28 cellular contexts compared by ENCODE assay signal in the genomic region with DNA sequence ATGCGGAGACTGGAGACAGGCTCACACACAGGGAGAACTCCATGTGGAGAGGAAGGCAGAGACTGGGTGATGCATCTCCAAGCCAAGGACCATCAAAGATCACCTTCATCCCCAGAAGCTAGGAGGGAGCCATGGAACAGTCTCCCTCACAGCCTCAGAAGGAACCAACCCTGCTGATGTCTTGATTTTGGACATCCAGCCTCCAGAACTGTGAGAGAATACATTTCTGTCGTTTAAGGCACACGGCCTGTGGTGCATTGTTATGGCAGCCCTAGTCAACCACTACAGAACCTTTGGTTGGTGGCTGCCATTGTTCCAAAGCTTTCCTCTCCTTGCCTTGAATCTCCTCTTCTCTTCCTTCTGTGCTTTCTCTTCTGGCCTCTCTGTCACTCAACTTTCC.
DNase-seq lines count a peak whose midpoint lies in the region; ATAC-seq, FAIRE-seq and TF ChIP-seq lines count a peak whose summit lies in the region.
"Had no signal": no experiment of that assay in that cellular context is flagged by ENCODE, and none has a peak within 500 bp of the region (broad histone marks: within the 10 kb centered on the region; RNA-seq: fewer than 3 reads in every experiment).

No MANE protein-coding gene starts in this region.

- H3K56ac ChIP-seq in IMR-90 (ENCODE audit: extremely low read depth, insufficient read depth, low read length), result no peak overlapping the region
- no peak overlapping the region for H3K56ac ChIP-seq in H1 (replicated peaks; ENCODE audit: insufficient read length, low read depth, low read length)

- H3K36me3 ChIP-seq in IMR-90 (ENCODE audit: control insufficient read depth, insufficient read depth, low read length) (peaks cover 16% of the 10 kb centered on the region), H1 (ENCODE audit: control insufficient read depth in 2 of 4, insufficient read depth in 4 of 4, low read length in 3 of 4) (no peaks in the 10 kb centered on the region; a peak in 1 of 8 replicates), lung (ENCODE audit: control insufficient read depth in 2 of 2, insufficient read depth in 2 of 2, low read length in 2 of 2) (peaks cover 3 to 7% of the 10 kb centered on the region in 2 donors), upper lobe of left lung (peaks cover 0 to 9% (median 0%) of the 10 kb centered on the region in 4 donors), adrenal gland (replicated peaks in 1 of 2) (no peaks in the 10 kb centered on the region)
- H3K36me3 ChIP-seq: BE2C had no signal

- H3K4ac ChIP-seq in IMR-90 (ENCODE audit: low read depth, low read length), result no peak overlapping the region; the same call in 1 of the 2 replicates
- H3K4ac ChIP-seq in H1 (replicated peaks; ENCODE audit: insufficient read length, low read depth, low read length), result no peak overlapping the region

- TF ChIP-seq POLR2A in IMR-90 (IDR thresholded peaks at IDR 0.05; ENCODE audit: low read depth, low read length) (no peak), H1 (IDR thresholded peaks at IDR 0.05; ENCODE audit: control extremely low read depth in 1 of 2, low read depth in 2 of 2, low read length in 2 of 2) (no peak), upper lobe of left lung (IDR thresholded peaks at IDR 0.05) (no peak), adrenal gland (IDR thresholded peaks at IDR 0.05) (no peak)

- no peak overlapping the region for H2AFZ ChIP-seq in IMR-90 (replicated peaks; ENCODE audit: low read length, poor library complexity)
- no peak overlapping the region for H2AFZ ChIP-seq in H1 (ENCODE audit: low read length)

- WGBS in IMR-90 (ENCODE audit: extremely low coverage in 2 of 2, insufficient read length in 1 of 2), 2 experiments, result 100% methylated on average over 1 of the region's 3 CpGs; no CpG with 5 or more reads in 1 of the 2 experiments
- 98% methylated on average over 3 of the region's 3 CpGs; no CpG with 5 or more reads in 1 of the 2 experiments for WGBS in H1 (ENCODE audit: extremely low coverage in 1 of 2, insufficient coverage in 1 of 2, insufficient read length in 1 of 2, insufficient replicate concordance in 2 of 2, low coverage in 1 of 2, low lambda C conversion rate in 2 of 2, missing lambda C conversion rate in 1 of 2), 2 experiments
- WGBS in lung, 2 donors, result 95 to 96% methylated on average over 3 of the region's 3 CpGs
- WGBS in upper lobe of left lung, 2 donors, result 96% methylated on average over 3 of the region's 3 CpGs
- 96 to 98% (median 98%) methylated on average over 3 of the region's 3 CpGs for WGBS in adrenal gland, 4 donors

- in situ Hi-C loops in IMR-90 (cut with MboI; ENCODE audit: low sequenced_read_pairs), result no loop called here

- no peak overlapping the region for H2BK12ac ChIP-seq in H1 (ENCODE audit: low read depth, low read length)

- H3K27ac Mint-ChIP-seq in T-helper 17 cell, result no peak overlapping the region
- H3K27ac Mint-ChIP-seq: CD4-positive, CD25-positive, alpha-beta regulatory T cell; CD8-positive, alpha-beta memory T cell had no signal

- POLR2A ChIA-PET in IMR-90 (lab: Charles Lee; ENCODE audit: unreplicated experiment) (no interaction called here), H1 (lab: Charles Lee; ENCODE audit: partially characterized antibody) (no interaction called here)

- no peaks in the 10 kb centered on the region for H3K27me3 Mint-ChIP-seq in T-helper 17 cell
- H3K27me3 Mint-ChIP-seq: CD4-positive, alpha-beta memory T cell; CD4-positive, CD25-positive, alpha-beta regulatory T cell; CD8-positive, alpha-beta memory T cell had no signal

- H2BK5ac ChIP-seq in IMR-90 (ENCODE audit: low read depth, low read length, poor library complexity, severe bottlenecking) (peak overlapping the region; percentile 8), H1 (ENCODE audit: low read depth, low read length) (no peak overlapping the region)

- H3K4me3 ChIP-seq in IMR-90 (ENCODE audit: insufficient read depth, low read depth, low read length) (no peak overlapping the region), H1 (ENCODE audit: extremely low read depth in 1 of 4, insufficient read depth in 2 of 4, low read depth in 3 of 4, low read length in 4 of 4) (no peak overlapping the region), lung (no peak overlapping the region), upper lobe of left lung (no peak overlapping the region), adrenal gland (no peak overlapping the region)
- H3K4me3 ChIP-seq: BLaER1, GM12878 had no signal

- H3K14ac ChIP-seq in IMR-90 (replicated peaks; ENCODE audit: low read depth, low read length) (no peak overlapping the region), H1 (ENCODE audit: insufficient read length) (no peak overlapping the region)

- H3K4me1 ChIP-seq in IMR-90 (ENCODE audit: control insufficient read depth, insufficient read depth, low read length), result peaks cover 10% of the 10 kb centered on the region
- no peaks in the 10 kb centered on the region for H3K4me1 ChIP-seq in H1 (replicated peaks in 1 of 4; ENCODE audit: control insufficient read depth in 3 of 4, insufficient read depth in 4 of 4, low read length in 3 of 4)
- no peaks in the 10 kb centered on the region for H3K4me1 ChIP-seq in lung (ENCODE audit: control insufficient read depth in 2 of 2, insufficient read depth in 2 of 2, low read length in 2 of 2)
- peaks cover 0 to 4% (median 0%) of the 10 kb centered on the region in 4 donors for H3K4me1 ChIP-seq in upper lobe of left lung
- H3K4me1 ChIP-seq in adrenal gland (replicated peaks in 1 of 2), result no peaks in the 10 kb centered on the region
- H3K4me1 ChIP-seq: BE2C, BLaER1 had no signal

- peaks cover 5% of the 10 kb centered on the region for H3K36me3 Mint-ChIP-seq in T-helper 17 cell (ENCODE audit: low read depth)

- no peak overlapping the region; the same call in 1 of the 2 replicates for H2AK5ac ChIP-seq in IMR-90 (ENCODE audit: low read depth, low read length)
- H2AK5ac ChIP-seq in H1 (ENCODE audit: low read depth, low read length), result no peak overlapping the region

- no peak overlapping the region for H2BK20ac ChIP-seq in IMR-90 (ENCODE audit: low read depth, low read length)
- no peak overlapping the region for H2BK20ac ChIP-seq in H1 (ENCODE audit: low read length)

- DNase-seq in IMR-90, result no peak
- no peak for DNase-seq in H1 (ENCODE audit: low read depth in 1 of 2, low spot score in 2 of 2)
- DNase-seq in lung (ENCODE audit: low spot score), result peak; percentile 4
- DNase-seq in upper lobe of left lung, result no peak
- no peak for DNase-seq in adrenal gland
- DNase-seq in T-helper 17 cell, result no peak
- no peak for DNase-seq in NCI-H1436 treated with DMSO at 0.1 percent for 48 hours (lab: John Stamatoyannopoulos, UW)
- DNase-seq: 8988T; ACHN; BE2C; C1 segment of cervical spinal cord; CD4-positive, alpha-beta memory T cell; CD4-positive, CD25-positive, alpha-beta regulatory T cell; CD8-positive, alpha-beta memory T cell; COR-L47; DMS 273 treated with DMSO at 0.1 percent for 48 hours; DMS153; DMS53; DMS79; DND-41; EL; GDM1 had no signal

- no peak overlapping the region for H3K9ac ChIP-seq in IMR-90 (ENCODE audit: low read depth, low read length)
- H3K9ac ChIP-seq in H1 (replicated peaks in 1 of 4; ENCODE audit: extremely low read depth in 1 of 4, low read depth in 3 of 4, low read length in 3 of 4), result no peak overlapping the region
- H3K9ac ChIP-seq: BLaER1 had no signal

- H3K27me3 ChIP-seq in IMR-90 (ENCODE audit: control insufficient read depth, insufficient read depth, low read length), result no peaks in the 10 kb centered on the region
- no peaks in the 10 kb centered on the region for H3K27me3 ChIP-seq in H1 (replicated peaks in 1 of 4; ENCODE audit: control insufficient read depth in 3 of 4, extremely low read depth in 1 of 4, insufficient read depth in 3 of 4, low read length in 3 of 4)
- no peaks in the 10 kb centered on the region for H3K27me3 ChIP-seq in lung (ENCODE audit: control insufficient read depth, insufficient read depth)
- no peaks in the 10 kb centered on the region for H3K27me3 ChIP-seq in upper lobe of left lung
- H3K27me3 ChIP-seq in adrenal gland, result no peaks in the 10 kb centered on the region
- H3K27me3 ChIP-seq: BE2C, BLaER1 had no signal

- no peak overlapping the region for H3K27ac ChIP-seq in IMR-90 (ENCODE audit: insufficient read depth, low read length)
- 0 out of 2 replicates have a peak overlapping the region, but pooled peaks have one; percentile 4 for H3K27ac ChIP-seq in H1 (ENCODE audit: low read depth, low read length)
- no peak overlapping the region for H3K27ac ChIP-seq in lung (ENCODE audit: low read depth in 1 of 2, low read length in 1 of 2)
- H3K27ac ChIP-seq in upper lobe of left lung, result no peak overlapping the region
- no peak overlapping the region for H3K27ac ChIP-seq in adrenal gland
- H3K27ac ChIP-seq: BLaER1 had no signal

- no peak overlapping the region for H3K4me2 ChIP-seq in IMR-90 (ENCODE audit: low read depth, low read length)
- no peak overlapping the region for H3K4me2 ChIP-seq in H1 (ENCODE audit: insufficient read depth in 1 of 2, low read depth in 2 of 2, low read length in 2 of 2)
- H3K4me2 ChIP-seq: BLaER1 had no signal

- H3K23ac ChIP-seq in IMR-90 (ENCODE audit: low read depth, low read length), result no peak overlapping the region
- H3K23ac ChIP-seq in H1 (ENCODE audit: insufficient read length), result no peak overlapping the region

- no peaks in the 10 kb centered on the region for H3K79me2 ChIP-seq in H1 (ENCODE audit: control insufficient read depth in 1 of 2, insufficient read depth in 2 of 2, low read length in 2 of 2)

- H3K9me1 ChIP-seq in IMR-90 (ENCODE audit: insufficient read depth, low read length), result peaks cover 12% of the 10 kb centered on the region

- CTCF ChIA-PET in IMR-90 (lab: Yijun Ruan, JAX) (no interaction called here), H1 (lab: Charles Lee; ENCODE audit: partially characterized antibody) (interaction anchor here (5.3 kb wide), 1 partner anchor 8 kb away, joined by 42 read pairs; no protein-coding TSS in a partner anchor)

- H2AK9ac ChIP-seq in IMR-90 (replicated peaks; ENCODE audit: low read depth, low read length, poor library complexity), result no peak overlapping the region

- no peak for TF ChIP-seq CTCF in IMR-90 (conservative IDR thresholded peaks at IDR 0.05; ENCODE audit: low read depth, low read length)
- no peak for TF ChIP-seq CTCF in H1 (IDR thresholded peaks at IDR 0.05; ENCODE audit: control extremely low read depth in 1 of 3, insufficient read depth in 1 of 3, low read depth in 1 of 3, low read length in 3 of 3)
- no peak for TF ChIP-seq CTCF in lung (IDR thresholded peaks at IDR 0.05; ENCODE audit: control extremely low read depth, extremely low read depth)
- no peak for TF ChIP-seq CTCF in upper lobe of left lung (IDR thresholded peaks at IDR 0.05)
- no peak for TF ChIP-seq CTCF in adrenal gland (IDR thresholded peaks at IDR 0.05)

- peaks cover 4% of the 10 kb centered on the region; the same call in 1 of the 2 replicates for H3K9me3 ChIP-seq in IMR-90 (ENCODE audit: control insufficient read depth, insufficient read depth, low read length)
- H3K9me3 ChIP-seq in H1 (ENCODE audit: insufficient read depth in 2 of 2, low read depth in 1 of 2, low read length in 1 of 2), result no peaks in the 10 kb centered on the region
- no peaks in the 10 kb centered on the region for H3K9me3 ChIP-seq in lung (ENCODE audit: control insufficient read depth in 2 of 2, insufficient read depth in 1 of 2, low read length in 1 of 2)
- no peaks in the 10 kb centered on the region for H3K9me3 ChIP-seq in upper lobe of left lung
- H3K9me3 ChIP-seq in adrenal gland (replicated peaks in 1 of 3), result no peaks in the 10 kb centered on the region
- no peaks in the 10 kb centered on the region for H3K9me3 ChIP-seq in T-helper 17 cell (ENCODE audit: control insufficient read depth, low read length, poor library complexity, severe bottlenecking)
- H3K9me3 ChIP-seq: BE2C had no signal

- ATAC-seq in IMR-90 (ENCODE audit: low read depth), result no peak
- ATAC-seq in lung (ENCODE audit: insufficient read depth, low FRiP score), result no peak
- ATAC-seq in upper lobe of left lung (ENCODE audit: low FRiP score in 2 of 2), result no peak
- ATAC-seq in T-helper 17 cell, result no peak
- ATAC-seq: GM12878 had no signal

- BruUV-seq in IMR-90 (replicated peaks; lab: Mats Ljungman, UMichigan), result no TSS peak

- H2BK120ac ChIP-seq in IMR-90 (ENCODE audit: low read depth, low read length) (no peak overlapping the region), H1 (replicated peaks; ENCODE audit: low read depth, low read length) (no peak overlapping the region)

- H4K5ac ChIP-seq in IMR-90 (ENCODE audit: low read depth, low read length), result no peak overlapping the region
- H4K5ac ChIP-seq in H1 (ENCODE audit: insufficient read length, low read depth, low read length), result no peak overlapping the region

- TF ChIP-seq EP300 in H1 (IDR thresholded peaks at IDR 0.05; ENCODE audit: borderline replicate concordance in 1 of 2, low read depth in 2 of 2, low read length in 2 of 2) (no peak), upper lobe of left lung (IDR thresholded peaks at IDR 0.05) (no peak)

- FAIRE-seq in H1 (lab: Jason Lieb, UNC), result no peak
- FAIRE-seq: A204.1, GM12878, GM12892, GM18507 had no signal

- H3K4me1 Mint-ChIP-seq in T-helper 17 cell, result peaks cover 4% of the 10 kb centered on the region

- no peak overlapping the region for H3K4me3 Mint-ChIP-seq in T-helper 17 cell
- H3K4me3 Mint-ChIP-seq: CD14-positive monocyte; CD4-positive, alpha-beta memory T cell; CD4-positive, CD25-positive, alpha-beta regulatory T cell; CD8-positive, alpha-beta memory T cell had no signal

- H3K18ac ChIP-seq in IMR-90 (ENCODE audit: low read depth, low read length) (no peak overlapping the region), H1 (ENCODE audit: extremely low read depth, low read length) (no peak overlapping the region)

- H3K23me2 ChIP-seq in H1 (ENCODE audit: low read depth, low read length), result no peaks in the 10 kb centered on the region

- H4K20me1 ChIP-seq in IMR-90 (ENCODE audit: insufficient read depth, low read length) (no peaks in the 10 kb centered on the region), H1 (replicated peaks in 1 of 2; ENCODE audit: control insufficient read depth in 1 of 2, insufficient read depth in 2 of 2, low read length in 2 of 2) (no peaks in the 10 kb centered on the region)
- H4K20me1 ChIP-seq: BLaER1 had no signal

- H4K91ac ChIP-seq in IMR-90 (ENCODE audit: insufficient read depth, low read depth, low read length) (no peak overlapping the region), H1 (replicated peaks; ENCODE audit: insufficient read length, low read length) (no peak overlapping the region)

- intact Hi-C loops in IMR-90 (cut with micrococcal nuclease), result no loop called here
- intact Hi-C loops in adrenal gland (cut with DNase I), result no loop called here

- H4K8ac ChIP-seq in IMR-90 (ENCODE audit: low read depth in 2 of 2, low read length in 2 of 2), result no peak overlapping the region
- no peak overlapping the region for H4K8ac ChIP-seq in H1 (ENCODE audit: extremely low read depth, insufficient read depth, low read length)

- no peak for TF ChIP-seq RAD21 in IMR-90 (IDR thresholded peaks at IDR 0.05; ENCODE audit: low read length)
- TF ChIP-seq RAD21 in H1 (IDR thresholded peaks at IDR 0.05 in 1 of 2, conservative IDR thresholded peaks at IDR 0.05 in 1 of 2; ENCODE audit: low read depth in 2 of 2, low read length in 2 of 2), result no peak

- H3K79me1 ChIP-seq in IMR-90 (ENCODE audit: low read depth in 1 of 2, low read length in 2 of 2) (peaks cover 13 to 46% of the 10 kb centered on the region in 2 experiments; a peak in 3 of 4 replicates), H1 (ENCODE audit: low read depth, low read length) (no peaks in the 10 kb centered on the region; the same call in 1 of the 2 replicates)

- H2BK15ac ChIP-seq in IMR-90 (ENCODE audit: low read depth, low read length) (no peak overlapping the region), H1 (ENCODE audit: low read length) (no peak overlapping the region)

- dilution Hi-C loops in IMR-90 (cut with HindIII; ENCODE audit: low sequenced_read_pairs, unreplicated experiment), result no loop called here
